In genomic region chr1:111600886-111601386, GRCh38 we compare ENCODE assay signal across 7 cellular contexts. TPM values are rescaled to one million over a fixed set of nuclear protein-coding genes. Genes with fewer than 3 reads are reported as not detected.
A peak's percentile ranks its signal among the peaks of the same experiment; 100 is the strongest.
DNase-seq lines count a peak whose midpoint lies in the region; ATAC-seq lines count a peak whose summit lies in the region.

No MANE protein-coding gene starts in this region.

- H3K4me1 Mint-ChIP-seq in natural killer cell treated with Interleukin-12 subunit alpha and Interleukin-12 subunit beta and Interleukin-15 and Interleukin-18, amount 100 ng/mL, for 72 hours (ENCODE audit: low read depth in 2 of 2): peaks cover 74 to 93% of the 10 kb centered on the region in 2 donors

- ATAC-seq in GM18909 (IDR thresholded peaks at IDR 0.05; ENCODE audit: poor library complexity, unreplicated experiment) (peak; percentile 67), GM21737 (IDR thresholded peaks at IDR 0.05; ENCODE audit: unreplicated experiment) (peak; percentile 53), HG03571 (IDR thresholded peaks at IDR 0.05; ENCODE audit: unreplicated experiment) (peak; percentile 48)
- ATAC-seq in natural killer cell treated with Interleukin-12 subunit alpha and Interleukin-12 subunit beta and Interleukin-15 and Interleukin-18, amount 100 ng/mL, for 72 hours: peak in 1 of 2 donors; percentile 55

- DNase-seq in natural killer cell treated with Interleukin-12 subunit alpha and Interleukin-12 subunit beta and Interleukin-15 and Interleukin-18, amount 100 ng/mL, for 72 hours (ENCODE audit: low spot score): no peak
- DNase-seq in GM03348 (ENCODE audit: low spot score): no peak
- no peak for DNase-seq in activated gamma-delta T cell (lab: John Stamatoyannopoulos, UW)
- DNase-seq in islet precursor cell: no peak

- H3K27me3 Mint-ChIP-seq in natural killer cell treated with Interleukin-12 subunit alpha and Interleukin-12 subunit beta and Interleukin-15 and Interleukin-18, amount 100 ng/mL, for 72 hours: no peaks in the 10 kb centered on the region

- H3K9me3 Mint-ChIP-seq in natural killer cell treated with Interleukin-12 subunit alpha and Interleukin-12 subunit beta and Interleukin-15 and Interleukin-18, amount 100 ng/mL, for 72 hours: no peaks in the 10 kb centered on the region

- H3K4me3 Mint-ChIP-seq in natural killer cell treated with Interleukin-12 subunit alpha and Interleukin-12 subunit beta and Interleukin-15 and Interleukin-18, amount 100 ng/mL, for 72 hours: peak overlapping the region; percentile 78

- H3K27ac Mint-ChIP-seq in natural killer cell treated with Interleukin-12 subunit alpha and Interleukin-12 subunit beta and Interleukin-15 and Interleukin-18, amount 100 ng/mL, for 72 hours: peak overlapping the region; percentile 68 to 92

- no peaks in the 10 kb centered on the region for H3K36me3 Mint-ChIP-seq in natural killer cell treated with Interleukin-12 subunit alpha and Interleukin-12 subunit beta and Interleukin-15 and Interleukin-18, amount 100 ng/mL, for 72 hours

RNA-seq across cellular contexts. Expression of gene RAP1A, which starts 18.7 kb away (rescaled TPM):
- 100 to 1,000 TPM in 1 of 2 donors, 10 to 100 TPM in 1; 97.8 to 138 TPM for total RNA-seq in natural killer cell treated with Interleukin-12 subunit alpha and Interleukin-12 subunit beta and Interleukin-15 and Interleukin-18, amount 100 ng/mL, for 72 hours
